In the genomic region with DNA sequence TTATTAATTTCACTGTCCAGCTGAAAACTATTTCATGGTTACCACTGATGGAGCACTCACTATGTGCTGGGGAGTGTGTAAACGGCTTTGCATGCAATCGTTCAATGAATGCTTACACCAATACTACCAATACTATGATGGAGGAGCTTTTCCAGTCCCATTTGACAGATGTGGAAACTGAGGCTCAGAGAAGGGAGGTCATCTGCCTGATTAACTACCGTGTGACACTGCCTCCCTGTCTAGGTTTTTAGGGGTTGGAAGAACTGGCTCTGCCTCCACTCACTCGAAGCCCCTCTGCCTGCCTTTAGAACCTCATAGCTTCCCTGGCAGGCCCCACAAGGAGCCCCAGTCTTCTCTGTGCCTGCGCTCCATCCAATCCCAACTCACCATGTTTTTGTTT, we compare ENCODE assay signal across 2 cellular contexts.
TF ChIP-seq lines count a peak whose summit lies in the region.

No MANE protein-coding gene starts in this region.

TF ChIP-seq in GM23338, 12 proteins besides CTCF, POLR2A, EP300 and RAD21 (continues in another document):
- no peak for TF ChIP-seq JUNB (IDR thresholded peaks at IDR 0.05; ENCODE audit: unreplicated experiment)
- no peak for TF ChIP-seq POLR2AphosphoS5 (IDR thresholded peaks at IDR 0.05; ENCODE audit: low read depth)
- TF ChIP-seq EZH2 (IDR thresholded peaks at IDR 0.05; ENCODE audit: low read depth, unreplicated experiment), result no peak
- no peak for TF ChIP-seq CREB1 (CRISPR knock-in tag; IDR thresholded peaks at IDR 0.05; ENCODE audit: low read depth)
- TF ChIP-seq REST (IDR thresholded peaks at IDR 0.05; ENCODE audit: unreplicated experiment), result no peak
- no peak for TF ChIP-seq ZNF331 (CRISPR knock-in tag; IDR thresholded peaks at IDR 0.05; ENCODE audit: low read depth)
- TF ChIP-seq, protein P1, sequence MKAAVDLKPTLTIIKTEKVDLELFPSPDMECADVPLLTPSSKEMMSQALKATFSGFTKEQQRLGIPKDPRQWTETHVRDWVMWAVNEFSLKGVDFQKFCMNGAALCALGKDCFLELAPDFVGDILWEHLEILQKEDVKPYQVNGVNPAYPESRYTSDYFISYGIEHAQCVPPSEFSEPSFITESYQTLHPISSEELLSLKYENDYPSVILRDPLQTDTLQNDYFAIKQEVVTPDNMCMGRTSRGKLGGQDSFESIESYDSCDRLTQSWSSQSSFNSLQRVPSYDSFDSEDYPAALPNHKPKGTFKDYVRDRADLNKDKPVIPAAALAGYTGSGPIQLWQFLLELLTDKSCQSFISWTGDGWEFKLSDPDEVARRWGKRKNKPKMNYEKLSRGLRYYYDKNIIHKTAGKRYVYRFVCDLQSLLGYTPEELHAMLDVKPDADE (IDR thresholded peaks at IDR 0.05), result no peak
- no peak for TF ChIP-seq STAT1 (IDR thresholded peaks at IDR 0.05; ENCODE audit: unreplicated experiment)
- no peak for TF ChIP-seq NANOG (IDR thresholded peaks at IDR 0.05; ENCODE audit: borderline replicate concordance)
- TF ChIP-seq EZH2phosphoT487 (IDR thresholded peaks at IDR 0.05; ENCODE audit: unreplicated experiment), result no peak

TF ChIP-seq in SK-N-SH, 30 proteins besides CTCF, POLR2A, EP300 and RAD21:
- TF ChIP-seq TCF12 (IDR thresholded peaks at IDR 0.05) (no peak), PBX3 (IDR thresholded peaks at IDR 0.05) (no peak), RCOR1 (IDR thresholded peaks at IDR 0.05; ENCODE audit: low read length) (no peak), MXI1 (IDR thresholded peaks at IDR 0.05; ENCODE audit: low read depth, low read length) (no peak), NFIC (IDR thresholded peaks at IDR 0.05; ENCODE audit: borderline replicate concordance) (no peak), CHD2 (IDR thresholded peaks at IDR 0.05; ENCODE audit: low read length, partially characterized antibody) (no peak), ELF1 (IDR thresholded peaks at IDR 0.05) (no peak)
- TF ChIP-seq, protein P2, sequence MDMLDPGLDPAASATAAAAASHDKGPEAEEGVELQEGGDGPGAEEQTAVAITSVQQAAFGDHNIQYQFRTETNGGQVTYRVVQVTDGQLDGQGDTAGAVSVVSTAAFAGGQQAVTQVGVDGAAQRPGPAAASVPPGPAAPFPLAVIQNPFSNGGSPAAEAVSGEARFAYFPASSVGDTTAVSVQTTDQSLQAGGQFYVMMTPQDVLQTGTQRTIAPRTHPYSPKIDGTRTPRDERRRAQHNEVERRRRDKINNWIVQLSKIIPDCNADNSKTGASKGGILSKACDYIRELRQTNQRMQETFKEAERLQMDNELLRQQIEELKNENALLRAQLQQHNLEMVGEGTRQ (IDR thresholded peaks at IDR 0.05; ENCODE audit: borderline replicate concordance, low read depth, low read length), result no peak
